Comparison of ENCODE assay signal across 13 cellular contexts in genomic region chr10:61757525-61758397, GRCh38.
DNase-seq lines count a peak whose midpoint lies in the region; ATAC-seq and TF ChIP-seq lines count a peak whose summit lies in the region.
"Had no signal": no experiment of that assay in that cellular context is flagged by ENCODE, and none has a peak within 500 bp of the region (broad histone marks: within the 10 kb centered on the region; RNA-seq: fewer than 3 reads in every experiment).

No MANE protein-coding gene starts in this region.

- H3K27me3 Mint-ChIP-seq in chondrocyte (ENCODE audit: low read depth): no peaks in the 10 kb centered on the region
- H3K27me3 Mint-ChIP-seq in stimulated activated naive B cell treated with anti-CD40 and anti-IgM and Interleukin-4, amounts not matched to agents 10 μg/mL and 1 μg/mL and 100 μg/mL, for 72 hours: no peaks in the 10 kb centered on the region
- H3K27me3 Mint-ChIP-seq: B cell; dendritic cell treated with granulocyte-macrophage colony-stimulating factor and Interleukin-4, amounts not matched to agents 40 ng/mL and 50 ng/mL, for 4 days had no signal

- DNase-seq in AG08395 (ENCODE audit: low spot score): peak; percentile 14
- DNase-seq in LoVo (ENCODE audit: low spot score): peak; percentile 44
- DNase-seq in chondrocyte (ENCODE audit: low spot score): no peak
- DNase-seq in lung microvascular endothelial cell (ENCODE audit: low read depth in 2 of 2): peak; percentile 49 to 91
- no peak for DNase-seq in GM03348 (ENCODE audit: low spot score)
- DNase-seq in stimulated activated naive B cell treated with anti-CD40 and anti-IgM and Interleukin-4, amounts not matched to agents 10 μg/mL and 1 μg/mL and 100 μg/mL, for 72 hours: no peak
- no peak for DNase-seq in NCI-H2081 (lab: John Stamatoyannopoulos, UW)
- DNase-seq: NCI-H82, uterus had no signal

- no peak overlapping the region for H3K4me3 Mint-ChIP-seq in chondrocyte (ENCODE audit: unreplicated experiment)
- H3K4me3 Mint-ChIP-seq in stimulated activated naive B cell treated with anti-CD40 and anti-IgM and Interleukin-4, amounts not matched to agents 10 μg/mL and 1 μg/mL and 100 μg/mL, for 72 hours: no peak overlapping the region
- H3K4me3 Mint-ChIP-seq: activated T-helper 1 cell treated with anti-CD3 and anti-CD28 coated beads, Interleukin-12 subunit alpha, Interleukin-12 subunit beta, Interleukin-2, Interleukin-4 antibody, amounts not matched to agents 30 ng/mL and 10 ng/mL and 1 ng/mL, durations not matched to agents 14 hours and 24 hours and 36 hours; B cell; dendritic cell treated with granulocyte-macrophage colony-stimulating factor and Interleukin-4, amounts not matched to agents 40 ng/mL and 50 ng/mL, for 4 days had no signal

- H3K4me1 Mint-ChIP-seq in chondrocyte (ENCODE audit: low read depth): peaks cover 51% of the 10 kb centered on the region
- peaks cover 0 to 10% of the 10 kb centered on the region in 2 donors for H3K4me1 Mint-ChIP-seq in stimulated activated naive B cell treated with anti-CD40 and anti-IgM and Interleukin-4, amounts not matched to agents 10 μg/mL and 1 μg/mL and 100 μg/mL, for 72 hours

- TF ChIP-seq CTCF in chondrocyte (IDR thresholded peaks at IDR 0.05): no peak

- peak overlapping the region; percentile 57 for H3K27ac Mint-ChIP-seq in chondrocyte (ENCODE audit: unreplicated experiment)
- no peak overlapping the region for H3K27ac Mint-ChIP-seq in stimulated activated naive B cell treated with anti-CD40 and anti-IgM and Interleukin-4, amounts not matched to agents 10 μg/mL and 1 μg/mL and 100 μg/mL, for 72 hours
- H3K27ac Mint-ChIP-seq: activated T-helper 1 cell treated with anti-CD3 and anti-CD28 coated beads, Interleukin-12 subunit alpha, Interleukin-12 subunit beta, Interleukin-2, Interleukin-4 antibody, amounts not matched to agents 30 ng/mL and 10 ng/mL and 1 ng/mL, durations not matched to agents 14 hours and 24 hours and 36 hours; B cell; dendritic cell treated with granulocyte-macrophage colony-stimulating factor and Interleukin-4, amounts not matched to agents 40 ng/mL and 50 ng/mL, for 4 days had no signal

- peaks cover 7% of the 10 kb centered on the region for H3K9me3 Mint-ChIP-seq in chondrocyte (ENCODE audit: low read depth)
- H3K9me3 Mint-ChIP-seq in stimulated activated naive B cell treated with anti-CD40 and anti-IgM and Interleukin-4, amounts not matched to agents 10 μg/mL and 1 μg/mL and 100 μg/mL, for 72 hours: peaks cover 0 to 2% of the 10 kb centered on the region in 2 donors
- H3K9me3 Mint-ChIP-seq: dendritic cell treated with granulocyte-macrophage colony-stimulating factor and Interleukin-4, amounts not matched to agents 40 ng/mL and 50 ng/mL, for 4 days had no signal

- H3K36me3 Mint-ChIP-seq in chondrocyte (ENCODE audit: low read depth): no peaks in the 10 kb centered on the region
- no peaks in the 10 kb centered on the region for H3K36me3 Mint-ChIP-seq in stimulated activated naive B cell treated with anti-CD40 and anti-IgM and Interleukin-4, amounts not matched to agents 10 μg/mL and 1 μg/mL and 100 μg/mL, for 72 hours

- ATAC-seq in stimulated activated naive B cell treated with anti-CD40 and anti-IgM and Interleukin-4, amounts not matched to agents 10 μg/mL and 1 μg/mL and 100 μg/mL, for 72 hours (replicated peaks): no peak
- no peak for ATAC-seq in GM21447 (IDR thresholded peaks at IDR 0.05; ENCODE audit: unreplicated experiment)

Comparison
In these comparisons a context has a peak if more than half of its experiments do, and no peak if none do; other contexts are left out.
1. DNase-seq: peak in AG08395 (single experiment), LoVo (single experiment) and lung microvascular endothelial cell (2 of 2); none in chondrocyte (single experiment), GM03348 (single experiment), stimulated activated naive B cell treated with anti-CD40 and anti-IgM and Interleukin-4, amounts not matched to agents 10 μg/mL and 1 μg/mL and 100 μg/mL, for 72 hours (single experiment) and NCI-H2081 (0 of 2).